Comparison of ENCODE assay signal across 27 cellular contexts in genomic region chr4:130073145-130073790, GRCh38.
"Had no signal": no experiment of that assay in that cellular context is flagged by ENCODE, and none has a peak within 500 bp of the region (broad histone marks: within the 10 kb centered on the region; RNA-seq: fewer than 3 reads in every experiment).

No MANE protein-coding gene starts in this region.

- H3K4me1 Mint-ChIP-seq: activated CD4-positive, alpha-beta T cell treated with anti-CD3 and anti-CD28 coated beads for 36 hours; activated CD8-positive, alpha-beta memory T cell treated with anti-CD3 and anti-CD28 coated beads, Interleukin-2, amount 10 ng/mL, durations not matched to agents 7 days and 5 days; memory B cell; naive thymus-derived CD4-positive, alpha-beta T cell; stimulated activated naive B cell treated with anti-CD40 and anti-IgM and Interleukin-4, amounts not matched to agents 10 μg/mL and 1 μg/mL and 100 μg/mL, for 72 hours; T-cell had no signal

- H3K4me2 ChIP-seq: smooth muscle cell had no signal

- H3K27ac Mint-ChIP-seq: activated CD4-positive, alpha-beta T cell treated with anti-CD3 and anti-CD28 coated beads for 36 hours; activated CD8-positive, alpha-beta memory T cell treated with anti-CD3 and anti-CD28 coated beads, Interleukin-2, amount 10 ng/mL, durations not matched to agents 7 days and 5 days; activated CD8-positive, alpha-beta T cell treated with anti-CD3 and anti-CD28 coated beads, Interleukin-2, amount 10 ng/mL, durations not matched to agents 7 days and 5 days; activated naive CD4-positive, alpha-beta T cell treated with anti-CD3 and anti-CD28 coated beads, Interleukin-2, amount 50 U/mL, for 72 hours; activated T-helper 2 cell treated with anti-CD3 and anti-CD28 coated beads, Interferon-gamma antibody, Interleukin-2, Interleukin-4, amounts not matched to agents 10 μg/mL and 5 μg/mL and 100 μg/mL, durations not matched to agents 14 hours and 24 hours and 36 hours; memory B cell; naive thymus-derived CD4-positive, alpha-beta T cell; stimulated activated naive B cell treated with anti-CD40 and anti-IgM and Interleukin-4, amounts not matched to agents 10 μg/mL and 1 μg/mL and 100 μg/mL, for 72 hours; T-cell had no signal

- H3K27me3 ChIP-seq: ovary, sigmoid colon, suprapubic skin, tibial artery, upper lobe of right lung had no signal

- H3K27me3 Mint-ChIP-seq: activated CD4-positive, alpha-beta T cell treated with anti-CD3 and anti-CD28 coated beads for 36 hours; activated CD8-positive, alpha-beta memory T cell treated with anti-CD3 and anti-CD28 coated beads, Interleukin-2, amount 10 ng/mL, durations not matched to agents 7 days and 5 days; memory B cell; naive thymus-derived CD4-positive, alpha-beta T cell; stimulated activated naive B cell treated with anti-CD40 and anti-IgM and Interleukin-4, amounts not matched to agents 10 μg/mL and 1 μg/mL and 100 μg/mL, for 72 hours; T-cell had no signal

- FAIRE-seq: colon, endothelial cell of umbilical vein had no signal

- ATAC-seq: activated CD4-positive, alpha-beta T cell treated with anti-CD3 and anti-CD28 coated beads for 36 hours; activated CD8-positive, alpha-beta memory T cell treated with anti-CD3 and anti-CD28 coated beads, Interleukin-2, amount 10 ng/mL, durations not matched to agents 7 days and 5 days; activated CD8-positive, alpha-beta T cell treated with anti-CD3 and anti-CD28 coated beads, Interleukin-2, amount 10 ng/mL, durations not matched to agents 7 days and 5 days; activated naive CD4-positive, alpha-beta T cell treated with anti-CD3 and anti-CD28 coated beads, Interleukin-2, amount 50 U/mL, for 72 hours; esophagus mucosa; naive thymus-derived CD4-positive, alpha-beta T cell; stimulated activated naive B cell treated with anti-CD40 and anti-IgM and Interleukin-4, amounts not matched to agents 10 μg/mL and 1 μg/mL and 100 μg/mL, for 72 hours; T-cell; upper lobe of right lung had no signal

- H3K36me3 Mint-ChIP-seq: activated CD8-positive, alpha-beta memory T cell treated with anti-CD3 and anti-CD28 coated beads, Interleukin-2, amount 10 ng/mL, durations not matched to agents 7 days and 5 days; activated naive CD4-positive, alpha-beta T cell treated with anti-CD3 and anti-CD28 coated beads, Interleukin-2, amount 50 U/mL, for 72 hours; memory B cell; naive thymus-derived CD4-positive, alpha-beta T cell; stimulated activated naive B cell treated with anti-CD40 and anti-IgM and Interleukin-4, amounts not matched to agents 10 μg/mL and 1 μg/mL and 100 μg/mL, for 72 hours; T-cell had no signal

- H3K36me3 ChIP-seq: ovary, prostate gland, sigmoid colon, suprapubic skin, tibial artery, upper lobe of right lung had no signal

- H3K4me3 ChIP-seq: ovary, prostate gland, sigmoid colon, smooth muscle cell, suprapubic skin, tibial artery, upper lobe of right lung had no signal

- H3K9me3 ChIP-seq: ovary, prostate gland, sigmoid colon, suprapubic skin, tibial artery, upper lobe of right lung had no signal

- H3K9me3 Mint-ChIP-seq: activated T-helper 2 cell treated with anti-CD3 and anti-CD28 coated beads, Interferon-gamma antibody, Interleukin-2, Interleukin-4, amounts not matched to agents 10 μg/mL and 5 μg/mL and 100 μg/mL, durations not matched to agents 14 hours and 24 hours and 36 hours; memory B cell had no signal

- H3K4me3 Mint-ChIP-seq: activated CD4-positive, alpha-beta T cell treated with anti-CD3 and anti-CD28 coated beads for 36 hours; activated CD8-positive, alpha-beta memory T cell treated with anti-CD3 and anti-CD28 coated beads, Interleukin-2, amount 10 ng/mL, durations not matched to agents 7 days and 5 days; activated CD8-positive, alpha-beta T cell treated with anti-CD3 and anti-CD28 coated beads, Interleukin-2, amount 10 ng/mL, durations not matched to agents 7 days and 5 days; memory B cell; naive thymus-derived CD4-positive, alpha-beta T cell; stimulated activated naive B cell treated with anti-CD40 and anti-IgM and Interleukin-4, amounts not matched to agents 10 μg/mL and 1 μg/mL and 100 μg/mL, for 72 hours; T-cell had no signal

- DNase-seq: activated CD4-positive, alpha-beta T cell treated with anti-CD3 and anti-CD28 coated beads for 36 hours; activated CD4-positive, CD25-positive, alpha-beta regulatory T cell; activated CD8-positive, alpha-beta memory T cell treated with anti-CD3 and anti-CD28 coated beads, Interleukin-2, amount 10 ng/mL, durations not matched to agents 7 days and 5 days; activated CD8-positive, alpha-beta T cell treated with anti-CD3 and anti-CD28 coated beads, Interleukin-2, amount 10 ng/mL, durations not matched to agents 7 days and 5 days; activated T-cell treated with anti-CD3 and anti-CD28 coated beads, Interleukin-2, amount 50 U/mL, for 48 hours; effector memory CD4-positive, alpha-beta T cell; foreskin fibroblast; head of caudate nucleus; midbrain; naive thymus-derived CD4-positive, alpha-beta T cell; ovary; retina; sigmoid colon; stimulated activated CD4-positive, alpha-beta T cell treated with anti-CD3 and anti-CD28 coated beads, Interleukin-1b, Interleukin-23, amount 100 ng/mL, for 48 hours; stimulated activated naive B cell treated with anti-CD40 and anti-IgM and Interleukin-4, amounts not matched to agents 10 μg/mL and 1 μg/mL and 100 μg/mL, for 72 hours; T-cell; tibial artery; upper lobe of right lung had no signal

- H3K27ac ChIP-seq: ovary, prostate gland, sigmoid colon, suprapubic skin, tibial artery, upper lobe of right lung had no signal

- H3K4me1 ChIP-seq: prostate gland, sigmoid colon, suprapubic skin, tibial artery, upper lobe of right lung had no signal
